Comparison of ENCODE assay signal across 15 cellular contexts in the genomic region with DNA sequence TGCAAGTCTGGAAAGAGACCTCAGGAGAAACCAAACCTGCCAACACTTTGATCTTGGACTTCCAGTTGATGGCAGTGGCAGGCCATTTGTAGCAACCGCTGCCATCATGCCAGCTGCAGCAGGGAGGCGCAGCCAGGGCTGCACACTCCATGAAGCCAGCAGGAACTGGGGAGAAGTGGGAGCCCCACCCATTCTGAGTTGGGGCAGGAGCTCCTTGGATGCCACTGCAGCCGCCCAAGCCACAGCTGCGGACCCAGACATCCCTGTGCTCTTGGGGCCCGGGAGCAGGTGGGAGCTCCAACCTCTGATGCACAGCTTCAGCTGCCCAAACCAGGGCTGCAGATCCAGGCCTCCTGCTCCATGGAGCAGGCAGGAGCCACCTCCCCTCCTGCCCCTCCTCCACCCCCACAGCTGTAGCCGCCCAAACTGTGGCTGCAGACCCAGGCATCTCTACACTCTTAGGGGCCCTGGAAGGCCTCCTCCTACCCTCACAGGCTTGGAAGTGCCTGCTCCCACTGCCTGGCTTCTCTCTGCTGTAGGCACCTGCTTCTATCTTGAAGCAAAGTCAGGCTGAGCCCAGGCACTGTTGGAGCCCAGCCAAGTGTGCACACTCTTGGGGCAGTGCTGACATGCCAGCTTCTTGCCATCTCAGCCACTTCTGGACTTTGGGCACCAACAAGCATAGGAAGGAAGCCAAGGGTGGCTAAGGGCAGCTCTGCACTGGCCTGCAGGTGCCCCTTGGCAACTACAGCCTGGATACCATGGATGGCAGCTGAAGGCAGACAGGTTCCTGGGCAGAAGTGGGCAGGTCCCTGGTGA. TPM values are rescaled to one million over a fixed set of nuclear protein-coding genes. Genes with fewer than 3 reads are reported as not detected.
DNase-seq lines count a peak whose midpoint lies in the region; ATAC-seq and TF ChIP-seq lines count a peak whose summit lies in the region.
"Had no signal": no experiment of that assay in that cellular context is flagged by ENCODE, and none has a peak within 500 bp of the region (broad histone marks: within the 10 kb centered on the region; RNA-seq: fewer than 3 reads in every experiment).

No MANE protein-coding gene starts in this region.

- H3K4me3 ChIP-seq in GM23338 (no peak overlapping the region), SK-N-SH (ENCODE audit: low read depth in 2 of 2, low read length in 1 of 2) (no peak overlapping the region), kidney epithelial cell (ENCODE audit: low read depth, low read length) (no peak overlapping the region)

- no peaks in the 10 kb centered on the region for H3K4me1 ChIP-seq in GM23338 (ENCODE audit: insufficient read depth)
- no peaks in the 10 kb centered on the region; a peak in 1 of 4 replicates for H3K4me1 ChIP-seq in SK-N-SH (ENCODE audit: control insufficient read depth in 1 of 2, insufficient read depth in 2 of 2, low read depth in 1 of 2, low read length in 1 of 2)

- no peak overlapping the region for H3K27ac ChIP-seq in 22Rv1
- no peak overlapping the region for H3K27ac ChIP-seq in GM23338 (ENCODE audit: low read depth)
- no peak overlapping the region for H3K27ac ChIP-seq in SK-N-SH (ENCODE audit: low read depth in 2 of 2, low read length in 1 of 2)

- H2AFZ ChIP-seq in GM23338 (peak overlapping the region; percentile 24; the same call in 1 of the 2 replicates), SK-N-SH (ENCODE audit: low read depth) (no peak overlapping the region)

- H3F3A ChIP-seq in GM23338 (replicated peaks; ENCODE audit: low read depth) (no peaks in the 10 kb centered on the region), SK-N-SH (replicated peaks; ENCODE audit: insufficient read depth) (no peaks in the 10 kb centered on the region)

- TF ChIP-seq CTCF in 22Rv1 (IDR thresholded peaks at IDR 0.05) (peak; percentile 34), GM23338 (conservative IDR thresholded peaks at IDR 0.05; ENCODE audit: low read depth in 2 of 2) (peak in 1 of 2 experiments; percentile 77; a peak in 2 of 4 replicates), SK-N-SH (IDR thresholded peaks at IDR 0.05) (peak; percentile 20; the same call in 1 of the 2 replicates), kidney epithelial cell (IDR thresholded peaks at IDR 0.05; ENCODE audit: insufficient read depth, low read length, poor library complexity, severe bottlenecking) (peak; percentile 8)

- peaks cover 4% of the 10 kb centered on the region; the same call in 2 of the 3 replicates for H3K9me3 Mint-ChIP-seq in GM23338
- H3K9me3 Mint-ChIP-seq: nephron had no signal

- ATAC-seq in GM23338 (peak; percentile 40), GM18870 (IDR thresholded peaks at IDR 0.05; ENCODE audit: unreplicated experiment) (no peak), HG02798 (IDR thresholded peaks at IDR 0.05; ENCODE audit: poor library complexity, unreplicated experiment) (no peak), GM19328 (IDR thresholded peaks at IDR 0.05; ENCODE audit: unreplicated experiment) (no peak)
- ATAC-seq: activated CD4-positive, alpha-beta T cell treated with anti-CD3 and anti-CD28 coated beads for 36 hours had no signal

- H3K27me3 ChIP-seq in GM23338 (ENCODE audit: insufficient read depth) (0 out of 2 replicates have a peak, but pooled peaks cover 4% of the 10 kb centered on the region), SK-N-SH (ENCODE audit: insufficient read depth) (no peaks in the 10 kb centered on the region), kidney epithelial cell (ENCODE audit: control insufficient read depth, insufficient read depth, low read length) (no peaks in the 10 kb centered on the region)

- H3K4me2 ChIP-seq in GM23338, result no peak overlapping the region
- H3K4me2 ChIP-seq in SK-N-SH, result no peak overlapping the region

- H3K79me2 ChIP-seq in GM23338 (replicated peaks; ENCODE audit: insufficient read depth), result no peaks in the 10 kb centered on the region
- H3K79me2 ChIP-seq in SK-N-SH (ENCODE audit: insufficient read depth), result no peaks in the 10 kb centered on the region

- WGBS in SK-N-SH (ENCODE audit: low lambda C conversion rate), result 90% methylated on average over 2 of the region's 6 CpGs

- peaks cover 10% of the 10 kb centered on the region; the same call in 1 of the 3 replicates for H3K4me1 Mint-ChIP-seq in GM23338

- peak; percentile 61 for TF ChIP-seq RAD21 in SK-N-SH (IDR thresholded peaks at IDR 0.05; ENCODE audit: low read length)

- H3K36me3 ChIP-seq in GM23338 (ENCODE audit: insufficient read depth), result no peaks in the 10 kb centered on the region
- H3K36me3 ChIP-seq in SK-N-SH (replicated peaks in 1 of 2; ENCODE audit: control insufficient read depth in 1 of 2, insufficient read depth in 2 of 2, low read length in 1 of 2), result no peaks in the 10 kb centered on the region
- no peaks in the 10 kb centered on the region for H3K36me3 ChIP-seq in kidney epithelial cell (ENCODE audit: control insufficient read depth, insufficient read depth, low read length)

- no peaks in the 10 kb centered on the region for H3K9me3 ChIP-seq in SK-N-SH

- POLR2A ChIA-PET in SK-N-SH (lab: Yijun Ruan, JAX), result no interaction called here

- no peak for TF ChIP-seq EP300 in SK-N-SH (IDR thresholded peaks at IDR 0.05; ENCODE audit: borderline replicate concordance in 1 of 2, low read depth in 1 of 2, low read length in 1 of 2)

- no peak overlapping the region for H3K9ac ChIP-seq in SK-N-SH

- peaks cover 4% of the 10 kb centered on the region; the same call in 2 of the 3 replicates for H3K36me3 Mint-ChIP-seq in GM23338 (ENCODE audit: low read depth)

- CTCF ChIA-PET in SK-N-SH (lab: Yijun Ruan, JAX), result interaction anchor here (1.2 to 6.1 kb wide), 7 partner anchors 21 to 889 kb away, joined by 3 to 69 read pairs (median 5); no protein-coding TSS in a partner anchor

- no peak overlapping the region for H3K27ac Mint-ChIP-seq in GM23338
- H3K27ac Mint-ChIP-seq: activated CD4-positive, alpha-beta T cell treated with anti-CD3 and anti-CD28 coated beads for 36 hours; nephron had no signal

- DNase-seq in GM23338 (ENCODE audit: low spot score) (no peak), SK-N-SH (no peak), kidney epithelial cell (ENCODE audit: low read depth) (no peak), T-helper 1 cell (no peak)
- DNase-seq: activated CD4-positive, alpha-beta T cell treated with anti-CD3 and anti-CD28 coated beads for 36 hours; activated naive CD4-positive, alpha-beta T cell; hippocampal formation; MV-4-11; OCI-M1 had no signal

- H3K9me2 ChIP-seq in GM23338 (ENCODE audit: insufficient read depth) (no peaks in the 10 kb centered on the region), SK-N-SH (no peaks in the 10 kb centered on the region)

- H4K20me1 ChIP-seq in GM23338 (replicated peaks; ENCODE audit: insufficient read depth) (no peaks in the 10 kb centered on the region), SK-N-SH (ENCODE audit: insufficient read depth) (no peaks in the 10 kb centered on the region)

- no peak overlapping the region for H3K4me3 Mint-ChIP-seq in GM23338
- H3K4me3 Mint-ChIP-seq: activated CD4-positive, alpha-beta T cell treated with anti-CD3 and anti-CD28 coated beads for 36 hours; nephron had no signal

- H3K27me3 Mint-ChIP-seq in GM23338 (ENCODE audit: insufficient read depth, low read depth, poor library complexity), result peaks cover 6% of the 10 kb centered on the region
- H3K27me3 Mint-ChIP-seq: activated CD4-positive, alpha-beta T cell treated with anti-CD3 and anti-CD28 coated beads for 36 hours had no signal

TF ChIP-seq in GM23338, 12 proteins besides CTCF, POLR2A, EP300 and RAD21 (continues in another document):
- TF ChIP-seq NANOG (IDR thresholded peaks at IDR 0.05; ENCODE audit: borderline replicate concordance), result no peak
- TF ChIP-seq ETS1 (IDR thresholded peaks at IDR 0.05), result no peak
- no peak for TF ChIP-seq EZH2 (IDR thresholded peaks at IDR 0.05; ENCODE audit: low read depth, unreplicated experiment)
- no peak for TF ChIP-seq EZH2phosphoT487 (IDR thresholded peaks at IDR 0.05; ENCODE audit: unreplicated experiment)
- no peak for TF ChIP-seq JUNB (IDR thresholded peaks at IDR 0.05; ENCODE audit: unreplicated experiment)

TF ChIP-seq in SK-N-SH, 30 proteins besides CTCF, POLR2A, EP300 and RAD21:
- TF ChIP-seq, protein P1, sequence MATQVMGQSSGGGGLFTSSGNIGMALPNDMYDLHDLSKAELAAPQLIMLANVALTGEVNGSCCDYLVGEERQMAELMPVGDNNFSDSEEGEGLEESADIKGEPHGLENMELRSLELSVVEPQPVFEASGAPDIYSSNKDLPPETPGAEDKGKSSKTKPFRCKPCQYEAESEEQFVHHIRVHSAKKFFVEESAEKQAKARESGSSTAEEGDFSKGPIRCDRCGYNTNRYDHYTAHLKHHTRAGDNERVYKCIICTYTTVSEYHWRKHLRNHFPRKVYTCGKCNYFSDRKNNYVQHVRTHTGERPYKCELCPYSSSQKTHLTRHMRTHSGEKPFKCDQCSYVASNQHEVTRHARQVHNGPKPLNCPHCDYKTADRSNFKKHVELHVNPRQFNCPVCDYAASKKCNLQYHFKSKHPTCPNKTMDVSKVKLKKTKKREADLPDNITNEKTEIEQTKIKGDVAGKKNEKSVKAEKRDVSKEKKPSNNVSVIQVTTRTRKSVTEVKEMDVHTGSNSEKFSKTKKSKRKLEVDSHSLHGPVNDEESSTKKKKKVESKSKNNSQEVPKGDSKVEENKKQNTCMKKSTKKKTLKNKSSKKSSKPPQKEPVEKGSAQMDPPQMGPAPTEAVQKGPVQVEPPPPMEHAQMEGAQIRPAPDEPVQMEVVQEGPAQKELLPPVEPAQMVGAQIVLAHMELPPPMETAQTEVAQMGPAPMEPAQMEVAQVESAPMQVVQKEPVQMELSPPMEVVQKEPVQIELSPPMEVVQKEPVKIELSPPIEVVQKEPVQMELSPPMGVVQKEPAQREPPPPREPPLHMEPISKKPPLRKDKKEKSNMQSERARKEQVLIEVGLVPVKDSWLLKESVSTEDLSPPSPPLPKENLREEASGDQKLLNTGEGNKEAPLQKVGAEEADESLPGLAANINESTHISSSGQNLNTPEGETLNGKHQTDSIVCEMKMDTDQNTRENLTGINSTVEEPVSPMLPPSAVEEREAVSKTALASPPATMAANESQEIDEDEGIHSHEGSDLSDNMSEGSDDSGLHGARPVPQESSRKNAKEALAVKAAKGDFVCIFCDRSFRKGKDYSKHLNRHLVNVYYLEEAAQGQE (IDR thresholded peaks at IDR 0.05; ENCODE audit: low read depth, low read length), result no peak
- peak; percentile 43 for TF ChIP-seq SMC3 (IDR thresholded peaks at IDR 0.05; ENCODE audit: low read depth, low read length)

RNA-seq across cellular contexts. Expression of gene DISP1, which starts 20.0 kb away (rescaled TPM):
- 3.1 and 4.4 TPM in 2 replicates for total RNA-seq in GM23338 (2014; rRNA removed; shearing (Covaris generic))
- 2.4 and 2.7 TPM in 2 replicates for polyA plus RNA-seq in GM23338 (2016; fragmentation: Nextera tagmentation; extraction: Ambion mirVana)
- polyA plus RNA-seq in SK-N-SH (2012; rRNA removed), result 4.4 and 5.9 TPM in 2 replicates
- polyA plus RNA-seq in SK-N-SH (2012; cell fraction: cytosol; rRNA removed), result 3.3 and 4.1 TPM in 2 replicates
- polyA plus RNA-seq in SK-N-SH (2012; cell fraction: nucleus; rRNA removed), result 6.4 and 11.0 TPM in 2 replicates
- 4.7 and 7.1 TPM in 2 replicates for total RNA-seq in kidney epithelial cell

RNA-seq across cellular contexts. Expression of gene FAM177B, which starts 57.9 kb away (rescaled TPM):
- not detected in 2 replicates for total RNA-seq in GM23338 (2014; rRNA removed; shearing (Covaris generic))
- not detected in 2 replicates for polyA plus RNA-seq in GM23338 (2016; fragmentation: Nextera tagmentation; extraction: Ambion mirVana)
- polyA plus RNA-seq in SK-N-SH (2012; rRNA removed), result not detected in 2 replicates
- not detected in 2 replicates for polyA plus RNA-seq in SK-N-SH (2012; cell fraction: cytosol; rRNA removed)
- polyA plus RNA-seq in SK-N-SH (2012; cell fraction: nucleus; rRNA removed), result not detected in 2 replicates
- not detected in 2 replicates for total RNA-seq in kidney epithelial cell
- total RNA-seq: activated CD4-positive, alpha-beta T cell treated with anti-CD3 and anti-CD28 coated beads for 36 hours; dermis microvascular lymphatic vessel endothelial cell had no signal
